Comparison of ENCODE assay signal across 8 cellular contexts in the genomic region with DNA sequence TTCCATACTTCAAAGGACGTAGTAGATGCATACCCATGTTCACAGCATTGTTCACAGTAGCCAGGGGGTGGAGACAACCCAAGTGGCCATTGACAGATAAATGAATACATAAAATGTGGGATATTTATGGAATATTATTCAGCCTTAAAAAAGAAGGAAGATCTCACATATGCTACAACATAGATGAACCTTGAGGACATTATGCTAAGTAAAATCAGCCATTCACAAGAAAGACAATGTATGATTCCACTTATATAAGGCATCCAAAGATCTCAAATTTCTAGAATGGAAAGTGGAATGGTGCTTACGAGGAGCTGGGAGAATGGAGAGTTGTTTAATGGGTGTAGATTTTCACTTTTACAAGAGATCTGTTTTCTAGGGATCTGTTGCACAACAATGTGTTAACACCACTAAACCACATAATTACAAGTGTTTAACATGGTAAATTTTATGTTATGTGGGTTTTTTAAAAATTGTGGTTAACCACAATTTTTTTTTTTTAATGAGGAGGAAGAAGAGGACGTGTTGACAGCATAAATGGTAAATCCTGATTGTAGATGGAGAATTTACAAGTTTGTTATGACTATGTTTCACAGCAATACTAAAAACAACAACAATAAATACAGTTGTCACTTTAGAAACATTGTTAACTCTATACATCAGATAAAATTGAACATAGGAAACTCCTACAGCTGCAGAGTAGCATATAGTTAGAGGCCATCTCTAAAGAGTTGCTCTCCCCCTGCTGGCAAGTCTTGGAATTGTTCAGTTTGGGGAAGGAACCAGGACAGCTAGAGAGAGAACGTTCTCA. TPM values are rescaled to one million over a fixed set of nuclear protein-coding genes. Genes with fewer than 3 reads are reported as not detected.
DNase-seq lines count a peak whose midpoint lies in the region; ATAC-seq, FAIRE-seq and TF ChIP-seq lines count a peak whose summit lies in the region.

No MANE protein-coding gene starts in this region.

- no peaks in the 10 kb centered on the region for H3K4me1 ChIP-seq in pancreas

- H3K27ac ChIP-seq in RWPE1 (no peak overlapping the region), pancreas (no peak overlapping the region)

- no peak overlapping the region for H3K4me3 ChIP-seq in foreskin fibroblast (ENCODE audit: low read depth in 1 of 2, low read length in 2 of 2)
- H3K4me3 ChIP-seq in pancreas = no peak overlapping the region

- intact Hi-C loops in pancreas (cut with DNase I) = loop anchor here in 2 of 3 donors (5.0 to 10.0 kb wide), 3 partner anchors 125 to 217 kb away; no protein-coding TSS in a partner anchor

- H3K9me3 ChIP-seq in pancreas = no peaks in the 10 kb centered on the region

- ATAC-seq in GM21717 (IDR thresholded peaks at IDR 0.05; ENCODE audit: unreplicated experiment) = peak; percentile 98
- peak; percentile 85 to 97 (median 94) for ATAC-seq in pancreas

- TF ChIP-seq RAD21 in Ishikawa (IDR thresholded peaks at IDR 0.05; ENCODE audit: low read depth) = peak; percentile 85

- FAIRE-seq in G401.6 (lab: Jason Lieb, UNC) = peak; percentile 95
- peak; percentile 29 for FAIRE-seq in pancreas (lab: Jason Lieb, UNC)
- FAIRE-seq in urothelium cell line (lab: Jason Lieb, UNC) = no peak

- peak; percentile 40 for DNase-seq in RWPE1 (ENCODE audit: low spot score)
- DNase-seq in activated T-helper 1 cell treated with anti-CD3 and anti-CD28 coated beads, Interleukin-2, amount 50 U/mL, for 16 hours (ENCODE audit: low read depth in 1 of 2, low spot score in 1 of 2) = peak; percentile 38 to 40
- DNase-seq in foreskin fibroblast = peak; percentile 56 to 85
- DNase-seq in pancreas = peak in 5 of 6 donors; percentile 53 to 80 (median 64)
- DNase-seq in urothelium cell line (ENCODE audit: low spot score) = peak; percentile 55

- POLR2A ChIA-PET in RWPE1 (lab: Yijun Ruan, JAX; ENCODE audit: low non-redundant PET) = no interaction called here

- CTCF ChIA-PET in RWPE1 (lab: Yijun Ruan, JAX) = interaction anchor here (0.5 to 1.6 kb wide), 14 partner anchors 15 to 878 kb away, joined by 3 to 13 read pairs (median 4); partner anchors contain the start of gene MED23

- no peak for TF ChIP-seq EP300 in Ishikawa (IDR thresholded peaks at IDR 0.05; ENCODE audit: borderline replicate concordance)

- WGBS in pancreas, 2 donors = 66 to 69% methylated on average over 4 of the region's 4 CpGs

- H3K36me3 ChIP-seq in pancreas = no peaks in the 10 kb centered on the region

- TF ChIP-seq CTCF in RWPE1 (conservative IDR thresholded peaks at IDR 0.05; ENCODE audit: low read depth) = peak; percentile 89
- peak; percentile 89 for TF ChIP-seq CTCF in foreskin fibroblast (IDR thresholded peaks at IDR 0.05; ENCODE audit: low read depth, low read length)
- TF ChIP-seq CTCF in pancreas (IDR thresholded peaks at IDR 0.05) = peak; percentile 78 to 86 (median 85)

- H3K27me3 ChIP-seq in pancreas = no peaks in the 10 kb centered on the region

TF ChIP-seq in Ishikawa, 13 proteins besides CTCF, POLR2A, EP300 and RAD21:
- TF ChIP-seq TCF12 (IDR thresholded peaks at IDR 0.05; ENCODE audit: low read depth) = no peak
- TF ChIP-seq MAX (IDR thresholded peaks at IDR 0.05) = no peak
- no peak for TF ChIP-seq FOXM1 (IDR thresholded peaks at IDR 0.05; ENCODE audit: borderline replicate concordance, low read depth)
- no peak for TF ChIP-seq EGR1 (IDR thresholded peaks at IDR 0.05)
- TF ChIP-seq TAF1 (IDR thresholded peaks at IDR 0.05; ENCODE audit: low read depth) = no peak
- TF ChIP-seq, protein P1, sequence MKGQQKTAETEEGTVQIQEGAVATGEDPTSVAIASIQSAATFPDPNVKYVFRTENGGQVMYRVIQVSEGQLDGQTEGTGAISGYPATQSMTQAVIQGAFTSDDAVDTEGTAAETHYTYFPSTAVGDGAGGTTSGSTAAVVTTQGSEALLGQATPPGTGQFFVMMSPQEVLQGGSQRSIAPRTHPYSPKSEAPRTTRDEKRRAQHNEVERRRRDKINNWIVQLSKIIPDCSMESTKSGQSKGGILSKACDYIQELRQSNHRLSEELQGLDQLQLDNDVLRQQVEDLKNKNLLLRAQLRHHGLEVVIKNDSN (IDR thresholded peaks at IDR 0.05) = no peak
- no peak for TF ChIP-seq ZBTB7A (IDR thresholded peaks at IDR 0.05; ENCODE audit: low read depth)
- no peak for TF ChIP-seq TEAD4 (IDR thresholded peaks at IDR 0.05)
- no peak for TF ChIP-seq NFIC (IDR thresholded peaks at IDR 0.05)
- no peak for TF ChIP-seq CREB1 (IDR thresholded peaks at IDR 0.05; ENCODE audit: low read depth)
- TF ChIP-seq CEBPB (IDR thresholded peaks at IDR 0.05) = no peak
- TF ChIP-seq REST (IDR thresholded peaks at IDR 0.05; ENCODE audit: low read depth) = no peak

RNA-seq across cellular contexts. Expression of gene CCN2, which starts 41.6 kb away (rescaled TPM):
- 10 to 100 TPM; 22.5 to 68.2 (median 37.7) TPM for total RNA-seq in pancreas
- 10 to 100 TPM; 18.4 to 30.4 TPM for polyA plus RNA-seq in pancreas
